1 cellular context compared by ENCODE assay signal in genomic region chr2:199911052-199911876, GRCh38.
A peak's percentile ranks its signal among the peaks of the same experiment; 100 is the strongest.
TF ChIP-seq lines count a peak whose summit lies in the region.

A gene with protein sequence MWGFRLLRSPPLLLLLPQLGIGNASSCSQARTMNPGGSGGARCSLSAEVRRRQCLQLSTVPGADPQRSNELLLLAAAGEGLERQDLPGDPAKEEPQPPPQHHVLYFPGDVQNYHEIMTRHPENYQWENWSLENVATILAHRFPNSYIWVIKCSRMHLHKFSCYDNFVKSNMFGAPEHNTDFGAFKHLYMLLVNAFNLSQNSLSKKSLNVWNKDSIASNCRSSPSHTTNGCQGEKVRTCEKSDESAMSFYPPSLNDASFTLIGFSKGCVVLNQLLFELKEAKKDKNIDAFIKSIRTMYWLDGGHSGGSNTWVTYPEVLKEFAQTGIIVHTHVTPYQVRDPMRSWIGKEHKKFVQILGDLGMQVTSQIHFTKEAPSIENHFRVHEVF (plus strand): TSS chr2:199911293. CDS start chr2:199911439, 146 bp downstream.

TF ChIP-seq in HepG2, 621 proteins besides CTCF, POLR2A, EP300 and RAD21 (continued from another document and continues in another):
- TF ChIP-seq ZNF101 (CRISPR knock-in tag; IDR thresholded peaks at IDR 0.05; ENCODE audit: borderline replicate concordance, low read depth) (no peak), BHLHE40 (IDR thresholded peaks at IDR 0.05; ENCODE audit: low read length) (no peak; the same call in 1 of the 2 replicates), CHCHD3 (CRISPR knock-in tag; IDR thresholded peaks at IDR 0.05) (0 out of 2 replicates have a peak, but pooled peaks have one; percentile 68), MED13 (CRISPR knock-in tag; IDR thresholded peaks at IDR 0.05) (peak; percentile 86; the same call in 1 of the 2 replicates), ZNF432 (CRISPR knock-in tag; IDR thresholded peaks at IDR 0.05; ENCODE audit: borderline replicate concordance) (no peak), ZNF3 (CRISPR knock-in tag; IDR thresholded peaks at IDR 0.05) (no peak), ZNF629 (CRISPR knock-in tag; conservative IDR thresholded peaks at IDR 0.05) (peak; percentile 28), PRMT3 (CRISPR knock-in tag; IDR thresholded peaks at IDR 0.05; ENCODE audit: borderline replicate concordance, low read depth) (peak; percentile 24; the same call in 1 of the 2 replicates), THAP9 (CRISPR knock-in tag; IDR thresholded peaks at IDR 0.05; ENCODE audit: borderline replicate concordance) (peak; percentile 74), KDM1A (CRISPR knock-in tag; IDR thresholded peaks at IDR 0.05) (peak; percentile 16; the same call in 1 of the 2 replicates), ZBTB43 (CRISPR knock-in tag; conservative IDR thresholded peaks at IDR 0.05) (no peak; the same call in 1 of the 2 replicates), GATAD1 (CRISPR knock-in tag; IDR thresholded peaks at IDR 0.05) (peak; percentile 86), ZNF225 (CRISPR knock-in tag; IDR thresholded peaks at IDR 0.05) (0 out of 2 replicates have a peak, but pooled peaks have one; percentile 46), POLR2AphosphoS2 (IDR thresholded peaks at IDR 0.05; ENCODE audit: low read depth, low read length) (peak; percentile 56; the same call in 1 of the 2 replicates), ZNF777 (CRISPR knock-in tag; IDR thresholded peaks at IDR 0.05) (peak; percentile 77), CEBPG (CRISPR knock-in tag; IDR thresholded peaks at IDR 0.05) (peak; percentile 46), SKI (IDR thresholded peaks at IDR 0.05; ENCODE audit: partially characterized antibody) (peak; percentile 46), TRIM22 (IDR thresholded peaks at IDR 0.05) (no peak), ZNF24 (IDR thresholded peaks at IDR 0.05) (no peak), ZFP41 (CRISPR knock-in tag; IDR thresholded peaks at IDR 0.05; ENCODE audit: borderline replicate concordance) (0 out of 2 replicates have a peak, but pooled peaks have one; percentile 66), ZBTB7A (CRISPR knock-in tag; IDR thresholded peaks at IDR 0.05) (0 out of 2 replicates have a peak, but pooled peaks have one; percentile 34), ZBTB21 (CRISPR knock-in tag; IDR thresholded peaks at IDR 0.05) (no peak), CENPBD1 (CRISPR knock-in tag; IDR thresholded peaks at IDR 0.05; ENCODE audit: borderline replicate concordance, low read depth) (no peak), MTA3 (CRISPR knock-in tag; IDR thresholded peaks at IDR 0.05) (no peak), ZNF496 (CRISPR knock-in tag; IDR thresholded peaks at IDR 0.05; ENCODE audit: insufficient replicate concordance) (no peak), ZNF800 (CRISPR knock-in tag; IDR thresholded peaks at IDR 0.05) (peak; percentile 91), HMG20B (CRISPR knock-in tag; conservative IDR thresholded peaks at IDR 0.05) (no peak), CREM (IDR thresholded peaks at IDR 0.05) (peak; percentile 75), CREM (CRISPR knock-in tag; IDR thresholded peaks at IDR 0.05) (no peak), ZNF329 (CRISPR knock-in tag; IDR thresholded peaks at IDR 0.05; ENCODE audit: low read depth) (peak; percentile 86), ZNF567 (CRISPR knock-in tag; IDR thresholded peaks at IDR 0.05; ENCODE audit: borderline replicate concordance) (peak; percentile 81; the same call in 1 of the 2 replicates)
- TF ChIP-seq, protein P1, sequence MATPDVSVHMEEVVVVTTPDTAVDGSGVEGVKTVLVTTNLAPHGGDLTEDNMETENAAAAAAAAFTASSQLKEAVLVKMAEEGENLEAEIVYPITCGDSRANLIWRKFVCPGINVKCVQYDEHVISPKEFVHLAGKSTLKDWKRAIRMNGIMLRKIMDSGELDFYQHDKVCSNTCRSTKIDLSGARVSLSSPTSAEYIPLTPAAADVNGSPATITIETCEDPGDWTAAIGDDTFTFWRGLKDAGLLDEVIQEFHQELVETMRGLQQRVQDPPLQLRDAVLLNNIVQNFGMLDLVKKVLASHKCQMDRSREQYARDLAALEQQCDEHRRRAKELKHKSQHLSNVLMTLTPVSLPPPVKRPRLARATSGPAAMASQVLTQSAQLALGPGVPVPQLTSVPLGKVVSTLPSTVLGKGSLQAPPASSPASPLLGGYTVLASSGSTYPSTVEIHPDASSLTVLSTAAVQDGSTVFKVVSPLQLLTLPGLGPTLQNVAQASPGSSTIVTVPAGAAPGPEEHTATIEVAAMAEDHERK (CRISPR knock-in tag; IDR thresholded peaks at IDR 0.05; ENCODE audit: low read depth): peak; percentile 97
- TF ChIP-seq, protein P2, sequence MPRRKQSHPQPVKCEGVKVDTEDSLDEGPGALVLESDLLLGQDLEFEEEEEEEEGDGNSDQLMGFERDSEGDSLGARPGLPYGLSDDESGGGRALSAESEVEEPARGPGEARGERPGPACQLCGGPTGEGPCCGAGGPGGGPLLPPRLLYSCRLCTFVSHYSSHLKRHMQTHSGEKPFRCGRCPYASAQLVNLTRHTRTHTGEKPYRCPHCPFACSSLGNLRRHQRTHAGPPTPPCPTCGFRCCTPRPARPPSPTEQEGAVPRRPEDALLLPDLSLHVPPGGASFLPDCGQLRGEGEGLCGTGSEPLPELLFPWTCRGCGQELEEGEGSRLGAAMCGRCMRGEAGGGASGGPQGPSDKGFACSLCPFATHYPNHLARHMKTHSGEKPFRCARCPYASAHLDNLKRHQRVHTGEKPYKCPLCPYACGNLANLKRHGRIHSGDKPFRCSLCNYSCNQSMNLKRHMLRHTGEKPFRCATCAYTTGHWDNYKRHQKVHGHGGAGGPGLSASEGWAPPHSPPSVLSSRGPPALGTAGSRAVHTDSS (CRISPR knock-in tag; conservative IDR thresholded peaks at IDR 0.05): no peak
- TF ChIP-seq, protein P3, sequence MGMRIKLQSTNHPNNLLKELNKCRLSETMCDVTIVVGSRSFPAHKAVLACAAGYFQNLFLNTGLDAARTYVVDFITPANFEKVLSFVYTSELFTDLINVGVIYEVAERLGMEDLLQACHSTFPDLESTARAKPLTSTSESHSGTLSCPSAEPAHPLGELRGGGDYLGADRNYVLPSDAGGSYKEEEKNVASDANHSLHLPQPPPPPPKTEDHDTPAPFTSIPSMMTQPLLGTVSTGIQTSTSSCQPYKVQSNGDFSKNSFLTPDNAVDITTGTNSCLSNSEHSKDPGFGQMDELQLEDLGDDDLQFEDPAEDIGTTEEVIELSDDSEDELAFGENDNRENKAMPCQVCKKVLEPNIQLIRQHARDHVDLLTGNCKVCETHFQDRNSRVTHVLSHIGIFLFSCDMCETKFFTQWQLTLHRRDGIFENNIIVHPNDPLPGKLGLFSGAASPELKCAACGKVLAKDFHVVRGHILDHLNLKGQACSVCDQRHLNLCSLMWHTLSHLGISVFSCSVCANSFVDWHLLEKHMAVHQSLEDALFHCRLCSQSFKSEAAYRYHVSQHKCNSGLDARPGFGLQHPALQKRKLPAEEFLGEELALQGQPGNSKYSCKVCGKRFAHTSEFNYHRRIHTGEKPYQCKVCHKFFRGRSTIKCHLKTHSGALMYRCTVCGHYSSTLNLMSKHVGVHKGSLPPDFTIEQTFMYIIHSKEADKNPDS (CRISPR knock-in tag; IDR thresholded peaks at IDR 0.05): no peak
- TF ChIP-seq, protein P4, sequence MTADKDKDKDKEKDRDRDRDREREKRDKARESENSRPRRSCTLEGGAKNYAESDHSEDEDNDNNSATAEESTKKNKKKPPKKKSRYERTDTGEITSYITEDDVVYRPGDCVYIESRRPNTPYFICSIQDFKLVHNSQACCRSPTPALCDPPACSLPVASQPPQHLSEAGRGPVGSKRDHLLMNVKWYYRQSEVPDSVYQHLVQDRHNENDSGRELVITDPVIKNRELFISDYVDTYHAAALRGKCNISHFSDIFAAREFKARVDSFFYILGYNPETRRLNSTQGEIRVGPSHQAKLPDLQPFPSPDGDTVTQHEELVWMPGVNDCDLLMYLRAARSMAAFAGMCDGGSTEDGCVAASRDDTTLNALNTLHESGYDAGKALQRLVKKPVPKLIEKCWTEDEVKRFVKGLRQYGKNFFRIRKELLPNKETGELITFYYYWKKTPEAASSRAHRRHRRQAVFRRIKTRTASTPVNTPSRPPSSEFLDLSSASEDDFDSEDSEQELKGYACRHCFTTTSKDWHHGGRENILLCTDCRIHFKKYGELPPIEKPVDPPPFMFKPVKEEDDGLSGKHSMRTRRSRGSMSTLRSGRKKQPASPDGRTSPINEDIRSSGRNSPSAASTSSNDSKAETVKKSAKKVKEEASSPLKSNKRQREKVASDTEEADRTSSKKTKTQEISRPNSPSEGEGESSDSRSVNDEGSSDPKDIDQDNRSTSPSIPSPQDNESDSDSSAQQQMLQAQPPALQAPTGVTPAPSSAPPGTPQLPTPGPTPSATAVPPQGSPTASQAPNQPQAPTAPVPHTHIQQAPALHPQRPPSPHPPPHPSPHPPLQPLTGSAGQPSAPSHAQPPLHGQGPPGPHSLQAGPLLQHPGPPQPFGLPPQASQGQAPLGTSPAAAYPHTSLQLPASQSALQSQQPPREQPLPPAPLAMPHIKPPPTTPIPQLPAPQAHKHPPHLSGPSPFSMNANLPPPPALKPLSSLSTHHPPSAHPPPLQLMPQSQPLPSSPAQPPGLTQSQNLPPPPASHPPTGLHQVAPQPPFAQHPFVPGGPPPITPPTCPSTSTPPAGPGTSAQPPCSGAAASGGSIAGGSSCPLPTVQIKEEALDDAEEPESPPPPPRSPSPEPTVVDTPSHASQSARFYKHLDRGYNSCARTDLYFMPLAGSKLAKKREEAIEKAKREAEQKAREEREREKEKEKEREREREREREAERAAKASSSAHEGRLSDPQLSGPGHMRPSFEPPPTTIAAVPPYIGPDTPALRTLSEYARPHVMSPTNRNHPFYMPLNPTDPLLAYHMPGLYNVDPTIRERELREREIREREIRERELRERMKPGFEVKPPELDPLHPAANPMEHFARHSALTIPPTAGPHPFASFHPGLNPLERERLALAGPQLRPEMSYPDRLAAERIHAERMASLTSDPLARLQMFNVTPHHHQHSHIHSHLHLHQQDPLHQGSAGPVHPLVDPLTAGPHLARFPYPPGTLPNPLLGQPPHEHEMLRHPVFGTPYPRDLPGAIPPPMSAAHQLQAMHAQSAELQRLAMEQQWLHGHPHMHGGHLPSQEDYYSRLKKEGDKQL (CRISPR knock-in tag; IDR thresholded peaks at IDR 0.05; ENCODE audit: low read depth): 0 out of 2 replicates have a peak, but pooled peaks have one; percentile 46
